Comparison of ENCODE assay signal across 13 cellular contexts in genomic region chr12:102735104-102735503, GRCh38.
DNase-seq lines count a peak whose midpoint lies in the region; ATAC-seq, FAIRE-seq and TF ChIP-seq lines count a peak whose summit lies in the region.
"Had no signal": no experiment of that assay in that cellular context is flagged by ENCODE, and none has a peak within 500 bp of the region (broad histone marks: within the 10 kb centered on the region; RNA-seq: fewer than 3 reads in every experiment).

No MANE protein-coding gene starts in this region.

- peak; percentile 90 for FAIRE-seq in GM12892 (lab: Jason Lieb, UNC)
- no peak for FAIRE-seq in HepG2 (lab: Jason Lieb, UNC)

- H3K9me3 ChIP-seq in H9 (ENCODE audit: control insufficient read depth, low read depth, low read length) (peaks cover 5% of the 10 kb centered on the region), HepG2 (ENCODE audit: low read length) (no peaks in the 10 kb centered on the region)
- H3K9me3 ChIP-seq: BLaER1 had no signal

- no peak overlapping the region for H3K18ac ChIP-seq in H9 (ENCODE audit: insufficient read length, low read depth, low read length)

- no peak overlapping the region for H3K56ac ChIP-seq in H9 (ENCODE audit: insufficient read length, low read depth, low read length)

- no peak overlapping the region for H2BK120ac ChIP-seq in H9 (ENCODE audit: low read depth, low read length, poor library complexity, severe bottlenecking)

- no peak overlapping the region for H3K4ac ChIP-seq in H9 (ENCODE audit: low read depth, low read length)

- WGBS in H9 (ENCODE audit: extremely low coverage, insufficient read length, low lambda C conversion rate), result no CpG with 5 or more reads among the region's 3 CpGs
- 5% methylated on average over 3 of the region's 3 CpGs for WGBS in HepG2 (ENCODE audit: low lambda C conversion rate)

- H2AFZ ChIP-seq in H9 (ENCODE audit: low read length), result no peak overlapping the region
- no peak overlapping the region for H2AFZ ChIP-seq in HepG2 (ENCODE audit: low read length)
- H2AFZ ChIP-seq: GM23338 had no signal

- intact Hi-C loops in HepG2 (cut with micrococcal nuclease; ENCODE audit: unreplicated experiment), result no loop called here

- H3K23ac ChIP-seq in H9 (ENCODE audit: insufficient read length, low read depth, low read length), result no peak overlapping the region

- peaks cover 0 to 5% (median 4%) of the 10 kb centered on the region in 3 experiments; a peak in 4 of 7 replicates for H3K36me3 Mint-ChIP-seq in H9 (ENCODE audit: insufficient read depth in 1 of 3, low read depth in 3 of 3)

- H3K9ac ChIP-seq in H9 (ENCODE audit: extremely low read depth, insufficient read length, low read length) (no peak overlapping the region), HepG2 (ENCODE audit: insufficient read depth, low read depth, low read length) (no peak overlapping the region)
- H3K9ac ChIP-seq: BLaER1 had no signal

- ATAC-seq in GM19455 (IDR thresholded peaks at IDR 0.05; ENCODE audit: unreplicated experiment) (peak; percentile 94), HG02981 (IDR thresholded peaks at IDR 0.05; ENCODE audit: unreplicated experiment) (peak; percentile 94), HepG2 (no peak)
- ATAC-seq: GM23338 had no signal

- no peaks in the 10 kb centered on the region for H3K4me1 ChIP-seq in H9 (ENCODE audit: insufficient read depth, low read length)
- no peaks in the 10 kb centered on the region for H3K4me1 ChIP-seq in HepG2 (ENCODE audit: insufficient read depth, low read length)

- no peak overlapping the region for H2AK5ac ChIP-seq in H9 (ENCODE audit: insufficient read length, low read length)

- H2BK5ac ChIP-seq in H9 (ENCODE audit: insufficient read length, low read length), result no peak overlapping the region

- no peak overlapping the region for H3K14ac ChIP-seq in H9 (ENCODE audit: insufficient read depth, low read length)

- H3K4me1 Mint-ChIP-seq in H9, result no peaks in the 10 kb centered on the region
- H3K4me1 Mint-ChIP-seq: GM23338 had no signal

- H3K27ac ChIP-seq in H9 (ENCODE audit: insufficient read length, low read depth, low read length) (no peak overlapping the region), HepG2 (ENCODE audit: extremely low read length, insufficient read depth, low read length) (no peak overlapping the region)
- H3K27ac ChIP-seq: BLaER1, epithelial cell of prostate had no signal

- no TSS peak for BruUV-seq in HepG2 (replicated peaks; lab: Mats Ljungman, UMichigan)

- no peak for TF ChIP-seq CTCF in H9 (conservative IDR thresholded peaks at IDR 0.05)
- no peak for TF ChIP-seq CTCF in HepG2 (CRISPR knock-in tag; IDR thresholded peaks at IDR 0.05)

- H4K20me1 ChIP-seq in H9 (ENCODE audit: control insufficient read depth, insufficient read depth, insufficient read length) (no peaks in the 10 kb centered on the region), HepG2 (ENCODE audit: insufficient read depth, low read length) (no peaks in the 10 kb centered on the region)
- H4K20me1 ChIP-seq: BLaER1 had no signal

- H3K4me3 Mint-ChIP-seq in H9, result no peak overlapping the region
- H3K4me3 Mint-ChIP-seq: GM23338 had no signal

- no peaks in the 10 kb centered on the region for H3K36me3 ChIP-seq in HepG2 (replicated peaks in 1 of 2; ENCODE audit: control insufficient read depth in 1 of 2, insufficient read depth in 2 of 2, low read length in 2 of 2)
- H3K36me3 ChIP-seq: BLaER1 had no signal

- no peaks in the 10 kb centered on the region for H3K79me1 ChIP-seq in H9 (ENCODE audit: insufficient read depth, low read depth, low read length, poor library complexity, severe bottlenecking)

- H3K27ac Mint-ChIP-seq in H9, result no peak overlapping the region
- H3K27ac Mint-ChIP-seq: GM23338 had no signal

- H3T11ph ChIP-seq in H9 (ENCODE audit: low read length), result no peak overlapping the region

- H3K4me2 ChIP-seq in H9 (ENCODE audit: insufficient read depth, insufficient read length, low read length), result no peak overlapping the region
- H3K4me2 ChIP-seq in HepG2 (ENCODE audit: low read depth, low read length), result no peak overlapping the region
- H3K4me2 ChIP-seq: BLaER1, GM23338 had no signal

- H4K91ac ChIP-seq in H9 (ENCODE audit: insufficient read length, low read depth, low read length), result no peak overlapping the region

- H4K5ac ChIP-seq in H9 (ENCODE audit: insufficient read length, low read depth, low read length), result no peak overlapping the region

- TF ChIP-seq POLR2A in GM12892 (IDR thresholded peaks at IDR 0.05; ENCODE audit: low read depth, low read length) (no peak), HepG2 (IDR thresholded peaks at IDR 0.05; ENCODE audit: insufficient read depth in 1 of 2, low read depth in 2 of 2, low read length in 2 of 2) (no peak)

- H3K79me2 ChIP-seq in H9 (ENCODE audit: insufficient read depth, low read length), result no peaks in the 10 kb centered on the region
- no peaks in the 10 kb centered on the region for H3K79me2 ChIP-seq in HepG2 (ENCODE audit: insufficient read depth, low read length)

- no peak overlapping the region for H2BK12ac ChIP-seq in H9 (ENCODE audit: insufficient read length, low read depth, low read length)

- no peak overlapping the region for H2BK20ac ChIP-seq in H9 (ENCODE audit: low read depth, low read length, poor library complexity, severe bottlenecking)

- DNase-seq in GM12892 (ENCODE audit: insufficient read length), result no peak
- DNase-seq in NOMO-1 treated with DMSO at 0.1 percent for 48 hours (lab: John Stamatoyannopoulos, UW; ENCODE audit: unreplicated experiment), result peak; percentile 64
- DNase-seq in T-helper 9 cell, result no peak
- no peak for DNase-seq in GOT3 (lab: John Stamatoyannopoulos, UW)
- no peak for DNase-seq in H9
- no peak for DNase-seq in HepG2 (ENCODE audit: low spot score)
- DNase-seq: activated CD4-positive, CD25-positive, alpha-beta regulatory T cell treated with anti-CD3 and anti-CD28 coated beads, Interleukin-2, amount 50 U/mL, for 72 hours; amygdala had no signal

- H2BK15ac ChIP-seq in H9 (ENCODE audit: low read depth, low read length), result no peak overlapping the region

- CTCF ChIA-PET in HepG2 (lab: Yijun Ruan, JAX; ENCODE audit: low intra/inter-chr PET ratio, low total read pairs), result no interaction called here

- POLR2A ChIA-PET in HepG2 (lab: Yijun Ruan, JAX), result no interaction called here

- in situ Hi-C loops in HepG2 (cut with HindIII; ENCODE audit: extremely low pct_ligation_motif_present, low pct_unique_long_range_greater_than_20kb), result no loop called here

- no peak overlapping the region for H3K4me3 ChIP-seq in HepG2 (replicated peaks in 1 of 3; ENCODE audit: insufficient read depth in 1 of 3, low read depth in 2 of 3, low read length in 3 of 3)
- H3K4me3 ChIP-seq: BLaER1, GM23338 had no signal

- no peaks in the 10 kb centered on the region for H3K27me3 ChIP-seq in H9 (ENCODE audit: insufficient read depth, low read length)
- H3K27me3 ChIP-seq in HepG2 (ENCODE audit: control insufficient read depth in 1 of 2, insufficient read depth in 2 of 2, low read length in 2 of 2), result no peaks in the 10 kb centered on the region; a peak in 1 of 5 replicates
- H3K27me3 ChIP-seq: BLaER1 had no signal

- no peak overlapping the region for H4K8ac ChIP-seq in H9 (replicated peaks; ENCODE audit: insufficient read length, low read depth, low read length)

- H3K23me2 ChIP-seq in H9 (ENCODE audit: insufficient read length, low read depth, low read length, poor library complexity, severe bottlenecking), result no peaks in the 10 kb centered on the region

- no peaks in the 10 kb centered on the region for H3K27me3 Mint-ChIP-seq in H9 (ENCODE audit: low read depth)

- no peak for TF ChIP-seq RAD21 in HepG2 (CRISPR knock-in tag; IDR thresholded peaks at IDR 0.05)

- peaks cover 6 to 11% of the 10 kb centered on the region in 2 experiments; a peak in 3 of 5 replicates for H3K9me3 Mint-ChIP-seq in H9

- TF ChIP-seq EP300 in HepG2 (IDR thresholded peaks at IDR 0.05; ENCODE audit: low read depth in 2 of 2, low read length in 2 of 2) (no peak), HepG2 (CRISPR knock-in tag; IDR thresholded peaks at IDR 0.05; ENCODE audit: borderline replicate concordance) (no peak)

TF ChIP-seq in HepG2, 621 proteins besides CTCF, POLR2A, EP300 and RAD21 (continues in another document):
- TF ChIP-seq REL (CRISPR knock-in tag; conservative IDR thresholded peaks at IDR 0.05) (no peak), ZNF749 (CRISPR knock-in tag; IDR thresholded peaks at IDR 0.05; ENCODE audit: borderline replicate concordance) (no peak), ZNF329 (CRISPR knock-in tag; IDR thresholded peaks at IDR 0.05; ENCODE audit: low read depth) (no peak), DMAP1 (CRISPR knock-in tag; IDR thresholded peaks at IDR 0.05) (no peak), ZNF660 (CRISPR knock-in tag; IDR thresholded peaks at IDR 0.05; ENCODE audit: borderline replicate concordance, low read depth) (no peak), ZNF790 (CRISPR knock-in tag; IDR thresholded peaks at IDR 0.05; ENCODE audit: borderline replicate concordance) (no peak), HNF1B (CRISPR knock-in tag; IDR thresholded peaks at IDR 0.05) (no peak), ZBTB39 (CRISPR knock-in tag; IDR thresholded peaks at IDR 0.05) (no peak)
